7 cellular contexts compared by ENCODE assay signal in the genomic region with DNA sequence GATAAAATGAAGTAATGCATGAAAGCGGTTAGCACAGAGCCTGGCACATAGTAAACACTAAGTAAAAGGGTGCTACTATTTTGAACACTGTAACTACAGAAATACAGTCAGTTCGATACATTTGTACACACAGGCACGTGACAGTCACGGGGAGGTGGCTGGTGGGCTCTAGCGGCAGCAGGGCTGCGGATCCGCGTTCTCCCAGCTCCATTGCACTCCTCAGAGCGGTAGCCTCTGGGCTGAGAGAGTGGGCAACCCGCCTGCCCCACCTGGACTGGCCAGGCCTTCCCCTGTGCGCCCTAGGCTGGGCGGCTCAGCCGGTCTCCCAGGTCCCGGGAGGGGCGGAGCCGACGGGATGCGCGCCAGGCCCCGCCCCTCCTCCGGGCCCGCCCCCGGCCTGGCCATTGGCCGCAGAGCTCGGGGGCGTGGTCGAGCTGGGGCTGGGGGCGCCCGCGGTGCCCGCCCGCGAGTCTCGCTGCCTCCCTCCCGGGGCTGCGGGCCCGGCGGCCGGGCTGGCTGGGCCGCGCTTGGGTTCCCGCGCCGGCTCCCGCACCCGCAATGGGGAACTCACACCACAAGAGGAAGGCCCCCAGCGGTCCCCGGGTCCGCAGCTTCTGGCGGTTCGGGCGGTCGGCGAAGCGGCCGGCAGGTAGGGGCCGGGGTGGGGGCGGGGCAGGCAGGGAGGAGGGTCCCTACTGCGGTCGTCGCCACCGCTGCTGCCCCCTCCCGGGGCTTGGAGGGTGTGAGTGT. TPM values are rescaled to one million over a fixed set of nuclear protein-coding genes. Genes with fewer than 3 reads are reported as not detected.
DNase-seq lines count a peak whose midpoint lies in the region; ATAC-seq and TF ChIP-seq lines count a peak whose summit lies in the region.

No MANE protein-coding gene starts in this region.

- H3K14ac ChIP-seq in IMR-90 (replicated peaks; ENCODE audit: low read depth, low read length), result 0 out of 2 replicates have a peak overlapping the region, but pooled peaks have one; percentile 3

- CTCF ChIA-PET in IMR-90 (lab: Yijun Ruan, JAX), result interaction anchor here (1.2 kb wide), 1 partner anchor 19 kb away, joined by 5 read pairs; no protein-coding TSS in a partner anchor

- H3K9me3 Mint-ChIP-seq in activated naive CD8-positive, alpha-beta T cell treated with anti-CD3 and anti-CD28 coated beads, Interleukin-2, amount 10 ng/mL, durations not matched to agents 7 days and 5 days, result no peaks in the 10 kb centered on the region

- H2BK120ac ChIP-seq in IMR-90 (ENCODE audit: low read depth, low read length), result no peak overlapping the region

- TF ChIP-seq POLR2A in IMR-90 (IDR thresholded peaks at IDR 0.05; ENCODE audit: low read depth, low read length) (no peak), heart left ventricle (IDR thresholded peaks at IDR 0.05) (no peak)

- H4K5ac ChIP-seq in IMR-90 (ENCODE audit: low read depth, low read length), result no peak overlapping the region

- POLR2A ChIA-PET in IMR-90 (lab: Charles Lee; ENCODE audit: unreplicated experiment), result interaction anchor here (0.6 kb wide), 2 partner anchors 9 to 52 kb away, joined by 3 to 4 read pairs; no protein-coding TSS in a partner anchor
- POLR2A ChIA-PET in activated naive CD8-positive, alpha-beta T cell treated with anti-CD3 and anti-CD28 coated beads, Interleukin-2, amount 10 ng/mL, durations not matched to agents 7 days and 5 days (lab: Charles Lee), result no interaction called here

- H3K27me3 ChIP-seq in IMR-90 (ENCODE audit: control insufficient read depth, insufficient read depth, low read length) (peaks cover 12% of the 10 kb centered on the region), heart left ventricle (peaks cover 0 to 4% (median 0%) of the 10 kb centered on the region in 9 donors)

- H3K4me3 Mint-ChIP-seq in activated naive CD8-positive, alpha-beta T cell treated with anti-CD3 and anti-CD28 coated beads, Interleukin-2, amount 10 ng/mL, durations not matched to agents 7 days and 5 days, result peak overlapping the region; percentile 13

- H3K4me3 ChIP-seq in IMR-90 (ENCODE audit: insufficient read depth, low read depth, low read length) (peak overlapping the region; percentile 50), heart left ventricle (peak overlapping the region; percentile 34 to 74 (median 60))

- H2AK5ac ChIP-seq in IMR-90 (ENCODE audit: low read depth, low read length), result peak overlapping the region; percentile 97

- H2BK20ac ChIP-seq in IMR-90 (ENCODE audit: low read depth, low read length), result no peak overlapping the region

- dilution Hi-C loops in IMR-90 (cut with HindIII; ENCODE audit: low sequenced_read_pairs, unreplicated experiment), result no loop called here

- H3K18ac ChIP-seq in IMR-90 (ENCODE audit: low read depth, low read length), result no peak overlapping the region; the same call in 1 of the 2 replicates

- 1% methylated on average over 27 of the region's 63 CpGs; no CpG with 5 or more reads in 1 of the 2 experiments for WGBS in IMR-90 (ENCODE audit: extremely low coverage in 2 of 2, insufficient read length in 1 of 2), 2 experiments
- WGBS in heart left ventricle, 4 donors, result 2 to 5% (median 3%) methylated on average over 20 to 63 of the region's 63 CpGs

- H3K27me3 Mint-ChIP-seq in activated naive CD8-positive, alpha-beta T cell treated with anti-CD3 and anti-CD28 coated beads, Interleukin-2, amount 10 ng/mL, durations not matched to agents 7 days and 5 days, result peaks cover 39% of the 10 kb centered on the region

- ATAC-seq in GM18867 (IDR thresholded peaks at IDR 0.05; ENCODE audit: unreplicated experiment) (peak; percentile 77), IMR-90 (ENCODE audit: low read depth) (peak; percentile 98), heart left ventricle (peak; percentile 48 to 95 (median 92))
- peak; percentile 80 for ATAC-seq in activated naive CD8-positive, alpha-beta T cell treated with anti-CD3 and anti-CD28 coated beads, Interleukin-2, amount 10 ng/mL, durations not matched to agents 7 days and 5 days (ENCODE audit: low read depth)

- BruUV-seq in IMR-90 (replicated peaks; lab: Mats Ljungman, UMichigan), result no TSS peak

- intact Hi-C loops in IMR-90 (cut with micrococcal nuclease), result no loop called here
- intact Hi-C loops in heart left ventricle (cut with DNase I), result no loop called here

- no peak overlapping the region for H2BK5ac ChIP-seq in IMR-90 (ENCODE audit: low read depth, low read length, poor library complexity, severe bottlenecking)

- no peak overlapping the region for H4K91ac ChIP-seq in IMR-90 (ENCODE audit: insufficient read depth, low read depth, low read length)

- H3K27ac ChIP-seq in IMR-90 (ENCODE audit: insufficient read depth, low read length) (no peak overlapping the region), heart left ventricle (peak overlapping the region in 1 of 12 donors; percentile 24)

- no peaks in the 10 kb centered on the region for H3K36me3 ChIP-seq in IMR-90 (ENCODE audit: control insufficient read depth, insufficient read depth, low read length)
- H3K36me3 ChIP-seq in heart left ventricle, result no peaks in the 10 kb centered on the region

- H3K27ac Mint-ChIP-seq in activated naive CD8-positive, alpha-beta T cell treated with anti-CD3 and anti-CD28 coated beads, Interleukin-2, amount 10 ng/mL, durations not matched to agents 7 days and 5 days, result no peak overlapping the region

- H3K4me2 ChIP-seq in IMR-90 (ENCODE audit: low read depth, low read length), result peak overlapping the region; percentile 100

- H3K4me1 ChIP-seq in IMR-90 (ENCODE audit: control insufficient read depth, insufficient read depth, low read length) (peaks cover 13% of the 10 kb centered on the region), heart left ventricle (peaks cover 3 to 22% (median 14%) of the 10 kb centered on the region in 12 donors)

- H2BK15ac ChIP-seq in IMR-90 (ENCODE audit: low read depth, low read length), result no peak overlapping the region

- no peak overlapping the region for H3K56ac ChIP-seq in IMR-90 (ENCODE audit: extremely low read depth, insufficient read depth, low read length)

- peaks cover 10% of the 10 kb centered on the region for H4K20me1 ChIP-seq in IMR-90 (ENCODE audit: insufficient read depth, low read length)

- peak overlapping the region; percentile 87 for H2AFZ ChIP-seq in IMR-90 (replicated peaks; ENCODE audit: low read length, poor library complexity)

- no peaks in the 10 kb centered on the region for H3K36me3 Mint-ChIP-seq in activated naive CD8-positive, alpha-beta T cell treated with anti-CD3 and anti-CD28 coated beads, Interleukin-2, amount 10 ng/mL, durations not matched to agents 7 days and 5 days

- no peak overlapping the region for H2AK9ac ChIP-seq in IMR-90 (replicated peaks; ENCODE audit: low read depth, low read length, poor library complexity)

- peak overlapping the region; percentile 58 for H3K9ac ChIP-seq in IMR-90 (ENCODE audit: low read depth, low read length)

- in situ Hi-C loops in IMR-90 (cut with MboI; ENCODE audit: low sequenced_read_pairs), result no loop called here

- TF ChIP-seq CTCF in IMR-90 (conservative IDR thresholded peaks at IDR 0.05; ENCODE audit: low read depth, low read length) (no peak), heart left ventricle (IDR thresholded peaks at IDR 0.05) (no peak)

- H3K23ac ChIP-seq in IMR-90 (ENCODE audit: low read depth, low read length), result 0 out of 2 replicates have a peak overlapping the region, but pooled peaks have one; percentile 42

- H3K4me1 Mint-ChIP-seq in activated naive CD8-positive, alpha-beta T cell treated with anti-CD3 and anti-CD28 coated beads, Interleukin-2, amount 10 ng/mL, durations not matched to agents 7 days and 5 days, result peaks cover 5% of the 10 kb centered on the region

- H3K79me1 ChIP-seq in IMR-90 (ENCODE audit: low read depth in 1 of 2, low read length in 2 of 2), result peaks cover 0 to 10% of the 10 kb centered on the region in 2 experiments; a peak in 2 of 4 replicates

- H3K9me1 ChIP-seq in IMR-90 (ENCODE audit: insufficient read depth, low read length), result peaks cover 4% of the 10 kb centered on the region

- DNase-seq in IMR-90, result peak; percentile 48
- peak; percentile 34 for DNase-seq in SKM-1 treated with dmso at 0.1 percent for 144 hours (lab: John Stamatoyannopoulos, UW; ENCODE audit: unreplicated experiment)
- peak; percentile 79 for DNase-seq in activated naive CD8-positive, alpha-beta T cell treated with anti-CD3 and anti-CD28 coated beads, Interleukin-2, amount 10 ng/mL, durations not matched to agents 7 days and 5 days
- DNase-seq in heart left ventricle, result peak; percentile 60 to 84 (median 66)
- peak; percentile 48 for DNase-seq in pons (ENCODE audit: low spot score)
- peak; percentile 75 for DNase-seq in ureter (ENCODE audit: low spot score)

- H3K9me3 ChIP-seq in IMR-90 (ENCODE audit: control insufficient read depth, insufficient read depth, low read length), result no peaks in the 10 kb centered on the region
- H3K9me3 ChIP-seq in heart left ventricle, result no peaks in the 10 kb centered on the region

- peak overlapping the region in 1 of 2 experiments; percentile 7; a peak in 1 of 4 replicates for H4K8ac ChIP-seq in IMR-90 (ENCODE audit: low read depth in 2 of 2, low read length in 2 of 2)

- peak overlapping the region; percentile 3; the same call in 1 of the 2 replicates for H3K4ac ChIP-seq in IMR-90 (ENCODE audit: low read depth, low read length)

- TF ChIP-seq RAD21 in IMR-90 (IDR thresholded peaks at IDR 0.05; ENCODE audit: low read length), result no peak

TF ChIP-seq in IMR-90, 13 proteins besides CTCF, POLR2A, EP300 and RAD21 (continues in another document):
- TF ChIP-seq RFX5 (IDR thresholded peaks at IDR 0.05; ENCODE audit: low read depth, low read length) (no peak), BHLHE40 (IDR thresholded peaks at IDR 0.05; ENCODE audit: low read depth, low read length) (peak; percentile 82), CEBPB (IDR thresholded peaks at IDR 0.05; ENCODE audit: low read depth, low read length) (no peak), MAFK (IDR thresholded peaks at IDR 0.05; ENCODE audit: low read depth, low read length) (no peak), MAZ (IDR thresholded peaks at IDR 0.05; ENCODE audit: borderline replicate concordance, low read depth, low read length) (peak; percentile 62; the same call in 1 of the 2 replicates), SMC3 (IDR thresholded peaks at IDR 0.05; ENCODE audit: low read depth, low read length) (no peak), NFE2L2 (IDR thresholded peaks at IDR 0.05; ENCODE audit: low read depth, low read length) (no peak), CHD1 (IDR thresholded peaks at IDR 0.05; ENCODE audit: low read depth, low read length) (no peak), RCOR1 (IDR thresholded peaks at IDR 0.05; ENCODE audit: insufficient replicate concordance, low read length) (no peak), FOS (IDR thresholded peaks at IDR 0.05; ENCODE audit: low read depth, low read length) (no peak)

RNA-seq across cellular contexts. Expression of gene SYNC, which starts 51.1 kb away (rescaled TPM):
- total RNA-seq in IMR-90 (2012; rRNA removed) (103 and 139 TPM in 2 replicates), heart left ventricle (10 to 100 TPM; 10.2 to 22.3 (median 14.3) TPM), ureter (6.4 TPM)
- polyA plus RNA-seq in IMR-90 (2012; rRNA removed) (41.3 and 48.9 TPM in 2 replicates), heart left ventricle (1 to 10 TPM; 2.7 to 8.3 TPM)
- polyA plus RNA-seq in IMR-90 (2012; cell fraction: cytosol; rRNA removed), result 24.0 and 32.6 TPM in 2 replicates
- polyA plus RNA-seq in IMR-90 (2012; cell fraction: nucleus; rRNA removed; ENCODE audit: low replicate concordance), result 15.3 and 50.5 TPM in 2 replicates
- not detected for total RNA-seq in activated naive CD8-positive, alpha-beta T cell treated with anti-CD3 and anti-CD28 coated beads, Interleukin-2, amount 10 ng/mL, durations not matched to agents 7 days and 5 days
